In genomic region chr9:113511047-113511521, GRCh38 we compare ENCODE assay signal across 13 cellular contexts. TPM values are rescaled to one million over a fixed set of nuclear protein-coding genes. Genes with fewer than 3 reads are reported as not detected.
DNase-seq lines count a peak whose midpoint lies in the region; ATAC-seq and TF ChIP-seq lines count a peak whose summit lies in the region.
"Had no signal": no experiment of that assay in that cellular context is flagged by ENCODE, and none has a peak within 500 bp of the region (broad histone marks: within the 10 kb centered on the region; RNA-seq: fewer than 3 reads in every experiment).

No MANE protein-coding gene starts in this region.

- ATAC-seq in activated T-helper 17 cell treated with anti-CD3 and anti-CD28 coated beads, Interleukin-2, amount 50 U/mL, for 72 hours (replicated peaks): no peak
- ATAC-seq in left ventricle myocardium superior (peak; percentile 91), HG02884 (IDR thresholded peaks at IDR 0.05; ENCODE audit: unreplicated experiment) (no peak), GM21390 (IDR thresholded peaks at IDR 0.05; ENCODE audit: unreplicated experiment) (no peak)
- ATAC-seq in stimulated activated memory B cell treated with anti-CD40 and anti-IgM and Interleukin-4, amounts not matched to agents 10 μg/mL and 1 μg/mL and 100 μg/mL, for 72 hours: no peak
- ATAC-seq: A549 had no signal

- no peaks in the 10 kb centered on the region for H3K9me3 ChIP-seq in prostate gland
- H3K9me3 ChIP-seq: A549, ovary had no signal

- no peaks in the 10 kb centered on the region for H3K36me3 Mint-ChIP-seq in activated T-helper 17 cell treated with anti-CD3 and anti-CD28 coated beads, Interleukin-2, amount 50 U/mL, for 72 hours (ENCODE audit: low read depth)
- no peaks in the 10 kb centered on the region for H3K36me3 Mint-ChIP-seq in stimulated activated memory B cell treated with anti-CD40 and anti-IgM and Interleukin-4, amounts not matched to agents 10 μg/mL and 1 μg/mL and 100 μg/mL, for 72 hours

- TF ChIP-seq POLR2A in prostate gland (IDR thresholded peaks at IDR 0.05): no peak

- H3K4me3 ChIP-seq in prostate gland: no peak overlapping the region
- H3K4me3 ChIP-seq: A549, ovary had no signal

- H3K4me1 Mint-ChIP-seq in activated T-helper 17 cell treated with anti-CD3 and anti-CD28 coated beads, Interleukin-2, amount 50 U/mL, for 72 hours: peaks cover 28% of the 10 kb centered on the region
- peaks cover 38% of the 10 kb centered on the region for H3K4me1 Mint-ChIP-seq in stimulated activated memory B cell treated with anti-CD40 and anti-IgM and Interleukin-4, amounts not matched to agents 10 μg/mL and 1 μg/mL and 100 μg/mL, for 72 hours

- peak overlapping the region; percentile 80 for H3K4me3 Mint-ChIP-seq in activated T-helper 17 cell treated with anti-CD3 and anti-CD28 coated beads, Interleukin-2, amount 50 U/mL, for 72 hours
- no peak overlapping the region for H3K4me3 Mint-ChIP-seq in stimulated activated memory B cell treated with anti-CD40 and anti-IgM and Interleukin-4, amounts not matched to agents 10 μg/mL and 1 μg/mL and 100 μg/mL, for 72 hours

- peak; percentile 22 for DNase-seq in SHP77 treated with DMSO at 0.1 percent for 48 hours (lab: John Stamatoyannopoulos, UW)
- DNase-seq in SHP77 (lab: John Stamatoyannopoulos, UW): no peak
- DNase-seq in left ventricle myocardium superior: peak; percentile 85
- DNase-seq in prostate gland (ENCODE audit: low spot score): no peak
- DNase-seq: activated naive CD4-positive, alpha-beta T cell; GOT3; Karpas-422; ovary had no signal

- no peaks in the 10 kb centered on the region for H3K27me3 Mint-ChIP-seq in activated T-helper 17 cell treated with anti-CD3 and anti-CD28 coated beads, Interleukin-2, amount 50 U/mL, for 72 hours
- no peaks in the 10 kb centered on the region for H3K27me3 Mint-ChIP-seq in stimulated activated memory B cell treated with anti-CD40 and anti-IgM and Interleukin-4, amounts not matched to agents 10 μg/mL and 1 μg/mL and 100 μg/mL, for 72 hours

- TF ChIP-seq CTCF in prostate gland (IDR thresholded peaks at IDR 0.05): no peak

- H3K27ac Mint-ChIP-seq in activated T-helper 17 cell treated with anti-CD3 and anti-CD28 coated beads, Interleukin-2, amount 50 U/mL, for 72 hours: peak overlapping the region; percentile 95
- H3K27ac Mint-ChIP-seq in stimulated activated memory B cell treated with anti-CD40 and anti-IgM and Interleukin-4, amounts not matched to agents 10 μg/mL and 1 μg/mL and 100 μg/mL, for 72 hours: peak overlapping the region; percentile 68

- no peak overlapping the region for H3K27ac ChIP-seq in prostate gland
- H3K27ac ChIP-seq: ovary had no signal

- no peaks in the 10 kb centered on the region for H3K27me3 ChIP-seq in prostate gland (replicated peaks; ENCODE audit: insufficient read depth)
- H3K27me3 ChIP-seq: ovary had no signal

- H3K4me1 ChIP-seq in prostate gland (replicated peaks): no peaks in the 10 kb centered on the region

- no peaks in the 10 kb centered on the region for H3K36me3 ChIP-seq in prostate gland
- H3K36me3 ChIP-seq: ovary had no signal

- intact Hi-C loops in left ventricle myocardium superior (cut with micrococcal nuclease): no loop called here
- intact Hi-C loops in prostate gland (cut with DNase I): no loop called here

- 47% methylated on average over 4 of the region's 6 CpGs for WGBS in prostate gland

- H3K9me3 Mint-ChIP-seq in activated T-helper 17 cell treated with anti-CD3 and anti-CD28 coated beads, Interleukin-2, amount 50 U/mL, for 72 hours: no peaks in the 10 kb centered on the region
- H3K9me3 Mint-ChIP-seq in stimulated activated memory B cell treated with anti-CD40 and anti-IgM and Interleukin-4, amounts not matched to agents 10 μg/mL and 1 μg/mL and 100 μg/mL, for 72 hours: no peaks in the 10 kb centered on the region

RNA-seq across cellular contexts. Expression of gene RGS3, which starts 47.6 kb away (rescaled TPM):
- 10 to 100 TPM; 23.0 to 85.8 TPM for total RNA-seq in activated T-helper 17 cell treated with anti-CD3 and anti-CD28 coated beads, Interleukin-2, amount 50 U/mL, for 72 hours
- total RNA-seq in left ventricle myocardium superior (115 TPM), prostate gland (10 to 100 TPM; 26.5 to 98.9 TPM)

Comparison
In these comparisons a context has a peak if more than half of its experiments do, and no peak if none do; other contexts are left out.
1. DNase-seq: peak in SHP77 treated with DMSO at 0.1 percent for 48 hours (single experiment) and left ventricle myocardium superior (single experiment); none in SHP77 (0 of 2) and prostate gland (single experiment).